20 cellular contexts compared by ENCODE assay signal in genomic region chr2:172885996-172886395, GRCh38.
DNase-seq lines count a peak whose midpoint lies in the region; ATAC-seq and TF ChIP-seq lines count a peak whose summit lies in the region.
"Had no signal": no experiment of that assay in that cellular context is flagged by ENCODE, and none has a peak within 500 bp of the region (broad histone marks: within the 10 kb centered on the region; RNA-seq: fewer than 3 reads in every experiment).

No MANE protein-coding gene starts in this region.

- no peaks in the 10 kb centered on the region for H4K20me1 ChIP-seq in PC-9 (ENCODE audit: insufficient read depth)
- H4K20me1 ChIP-seq: BLaER1 treated with 17β-estradiol and CSF1 and Interleukin-3, amounts not matched to agents 10 nM and 100 nM had no signal

- no peak for TF ChIP-seq CTCF in fibroblast of villous mesenchyme (IDR thresholded peaks at IDR 0.05; ENCODE audit: insufficient read depth, low read depth, low read length)
- no peak for TF ChIP-seq CTCF in PC-9 (conservative IDR thresholded peaks at IDR 0.05)

- no peaks in the 10 kb centered on the region for H3K36me3 ChIP-seq in PC-9 (ENCODE audit: low read depth)
- H3K36me3 ChIP-seq: BE2C; BLaER1 treated with 17β-estradiol and CSF1 and Interleukin-3, amounts not matched to agents 10 nM and 100 nM had no signal

- H3K9me3 ChIP-seq in PC-9 (ENCODE audit: insufficient read depth, low read depth), result no peaks in the 10 kb centered on the region
- H3K9me3 ChIP-seq: BE2C; BLaER1 treated with 17β-estradiol and CSF1 and Interleukin-3, amounts not matched to agents 10 nM and 100 nM had no signal

- H3K27ac ChIP-seq in PC-9, result no peak overlapping the region
- H3K27ac ChIP-seq: 22Rv1; BLaER1 treated with 17β-estradiol and CSF1 and Interleukin-3, amounts not matched to agents 10 nM and 100 nM had no signal

- H3K9me2 ChIP-seq in PC-9 (ENCODE audit: insufficient read depth), result no peaks in the 10 kb centered on the region

- CTCF ChIA-PET in PC-9 (lab: Charles Lee), result no interaction called here

- no peaks in the 10 kb centered on the region for H3K79me2 ChIP-seq in PC-9 (ENCODE audit: low read depth)

- no peaks in the 10 kb centered on the region for H3K27me3 ChIP-seq in PC-9 (ENCODE audit: insufficient read depth, low read depth)
- H3K27me3 ChIP-seq: BE2C; BLaER1 treated with 17β-estradiol and CSF1 and Interleukin-3, amounts not matched to agents 10 nM and 100 nM had no signal

- H3K4me3 ChIP-seq in fibroblast of villous mesenchyme (ENCODE audit: low read depth, low read length) (no peak overlapping the region), PC-9 (no peak overlapping the region)
- H3K4me3 ChIP-seq: BLaER1 treated with 17β-estradiol and CSF1 and Interleukin-3, amounts not matched to agents 10 nM and 100 nM; GM23338 had no signal

- POLR2A ChIA-PET in PC-9 (lab: Charles Lee; ENCODE audit: unreplicated experiment), result interaction anchor here (0.6 kb wide), 1 partner anchor 235 kb away, joined by 9 read pairs; no protein-coding TSS in a partner anchor

- ATAC-seq in HG02798 (IDR thresholded peaks at IDR 0.05; ENCODE audit: poor library complexity, unreplicated experiment), result no peak
- ATAC-seq: GM23338, HCT116 had no signal

- peak; percentile 19 for DNase-seq in DMS53 (lab: John Stamatoyannopoulos, UW)
- DNase-seq in DMS53 treated with DMSO at 0.1 percent for 48 hours (lab: John Stamatoyannopoulos, UW; ENCODE audit: unreplicated experiment), result no peak
- peak; percentile 57 to 65 for DNase-seq in NCI-H526 (lab: John Stamatoyannopoulos, UW)
- DNase-seq in fibroblast of villous mesenchyme (ENCODE audit: low read depth), result peak; percentile 24
- DNase-seq in AG20443 (ENCODE audit: low spot score), result no peak
- no peak for DNase-seq in PC-9
- DNase-seq: AML-193; BE2C; Calu3; CD4-positive, alpha-beta memory T cell; COR-L47; DMS79; EL; GDM1; H9 had no signal

- H3K4me1 ChIP-seq in PC-9 (replicated peaks; ENCODE audit: insufficient read depth), result 0 out of 2 replicates have a peak, but pooled peaks cover 5% of the 10 kb centered on the region
- H3K4me1 ChIP-seq: BE2C had no signal

- no peak overlapping the region for H2AFZ ChIP-seq in PC-9
- H2AFZ ChIP-seq: GM23338 had no signal

- BruUV-seq in PC-9 (replicated peaks; lab: Mats Ljungman, UMichigan), result no TSS peak

- intact Hi-C loops in PC-9 (cut with micrococcal nuclease; ENCODE audit: unreplicated experiment), result no loop called here

- no peaks in the 10 kb centered on the region for H3F3A ChIP-seq in PC-9 (ENCODE audit: insufficient read depth, low read depth)

- H3K4me2 ChIP-seq in PC-9, result no peak overlapping the region
- H3K4me2 ChIP-seq: GM23338 had no signal

Comparison
In these comparisons a context has a peak if more than half of its experiments do, and no peak if none do; other contexts are left out.
1. DNase-seq: peak in DMS53 (single experiment), NCI-H526 (2 of 2) and fibroblast of villous mesenchyme (single experiment); none in DMS53 treated with DMSO at 0.1 percent for 48 hours (single experiment), AG20443 (single experiment) and PC-9 (0 of 2).